Comparison of ENCODE assay signal across 1 cellular context in genomic region chr1:97920832-97921571, GRCh38.
A peak's percentile ranks its signal among the peaks of the same experiment; 100 is the strongest.
TF ChIP-seq lines count a peak whose summit lies in the region.

Gene DPYD (minus strand): TSS chr1:97921034. CDS start chr1:97920922, 112 bp downstream.

TF ChIP-seq in SK-N-SH, 30 proteins besides CTCF, POLR2A, EP300 and RAD21 (continued from another document):
- TF ChIP-seq REST (IDR thresholded peaks at IDR 0.05; ENCODE audit: low read depth, low read length) (no peak), PBX3 (IDR thresholded peaks at IDR 0.05) (peak; percentile 6; the same call in 1 of the 2 replicates), NFIC (IDR thresholded peaks at IDR 0.05; ENCODE audit: borderline replicate concordance) (no peak), MXI1 (IDR thresholded peaks at IDR 0.05; ENCODE audit: low read depth, low read length) (peak; percentile 91), YY1 (IDR thresholded peaks at IDR 0.05; ENCODE audit: low read depth) (no peak), MAX (IDR thresholded peaks at IDR 0.05; ENCODE audit: low read depth) (no peak; the same call in 1 of the 2 replicates), SMC3 (IDR thresholded peaks at IDR 0.05; ENCODE audit: low read depth, low read length) (peak; percentile 7; the same call in 1 of the 2 replicates), TAF1 (IDR thresholded peaks at IDR 0.05; ENCODE audit: borderline replicate concordance, low read depth, low read length) (peak; percentile 92), ELF1 (IDR thresholded peaks at IDR 0.05) (no peak), IRF3 (IDR thresholded peaks at IDR 0.05; ENCODE audit: low read depth, low read length) (no peak), FOSL2 (IDR thresholded peaks at IDR 0.05; ENCODE audit: borderline replicate concordance, low read depth) (no peak), GABPA (IDR thresholded peaks at IDR 0.05; ENCODE audit: low read depth) (no peak), TEAD4 (IDR thresholded peaks at IDR 0.05; ENCODE audit: borderline replicate concordance, insufficient read depth) (no peak), MEF2A (IDR thresholded peaks at IDR 0.05; ENCODE audit: borderline replicate concordance, low read depth) (no peak), RFX5 (IDR thresholded peaks at IDR 0.05; ENCODE audit: low read length) (no peak), ZBTB33 (IDR thresholded peaks at IDR 0.05; ENCODE audit: borderline replicate concordance, low read depth) (peak; percentile 73; the same call in 1 of the 2 replicates), SIN3A (IDR thresholded peaks at IDR 0.05; ENCODE audit: borderline replicate concordance, low read depth, low read length) (peak; percentile 88; the same call in 1 of the 2 replicates)
